In the genomic region with DNA sequence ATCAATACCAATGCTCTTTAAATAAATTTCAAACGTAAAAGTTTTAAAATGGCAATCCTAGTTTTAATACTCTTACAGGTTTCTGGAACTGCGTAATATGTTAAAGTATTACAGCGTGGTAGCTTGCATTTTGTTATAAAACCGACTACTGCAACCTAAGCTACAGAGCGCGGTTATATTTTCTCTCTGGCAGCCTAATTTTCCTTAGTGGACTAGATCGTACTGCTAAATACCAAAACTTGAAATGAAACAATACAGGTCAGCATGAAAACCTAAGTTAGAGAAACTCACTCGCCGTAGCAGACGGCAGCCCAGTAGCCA, we compare ENCODE assay signal across 8 cellular contexts. TPM values are rescaled to one million over a fixed set of nuclear protein-coding genes. Genes with fewer than 3 reads are reported as not detected.
DNase-seq lines count a peak whose midpoint lies in the region; ATAC-seq and TF ChIP-seq lines count a peak whose summit lies in the region.

No MANE protein-coding gene starts in this region.

- H3K4me3 Mint-ChIP-seq in endodermal cell: peak overlapping the region; percentile 84

- H3K4me1 ChIP-seq in OCI-LY3 (ENCODE audit: low read length): peaks cover 16% of the 10 kb centered on the region
- H3K4me1 ChIP-seq in endodermal cell (ENCODE audit: control insufficient read depth, insufficient read depth, low read length): peaks cover 6% of the 10 kb centered on the region
- H3K4me1 ChIP-seq in neutrophil (ENCODE audit: control insufficient read depth in 1 of 2, insufficient read depth in 1 of 2, low read depth in 1 of 2, low read length in 1 of 2): peaks cover 14 to 16% of the 10 kb centered on the region in 2 experiments

- H3K36me3 ChIP-seq in OCI-LY3 (replicated peaks; ENCODE audit: low read depth, low read length): peaks cover 6% of the 10 kb centered on the region
- H3K36me3 ChIP-seq in endodermal cell (ENCODE audit: control insufficient read depth, insufficient read depth, low read length): peaks cover 36% of the 10 kb centered on the region
- no peaks in the 10 kb centered on the region for H3K36me3 ChIP-seq in neutrophil

- H3K79me2 ChIP-seq in OCI-LY3 (ENCODE audit: low read length): peaks cover 18% of the 10 kb centered on the region

- DNase-seq in CD1c-positive myeloid dendritic cell (ENCODE audit: extremely low spot score) (peak; percentile 21), endodermal cell (no peak), NCI-H1694 treated with DMSO at 0.1 percent for 48 hours (lab: John Stamatoyannopoulos, UW) (no peak), cerebellar cortex (ENCODE audit: low spot score) (no peak), HPDE6-E6E7 (ENCODE audit: extremely low spot score) (no peak)

- H3K9me3 Mint-ChIP-seq in endodermal cell: no peaks in the 10 kb centered on the region

- no peak for TF ChIP-seq CTCF in OCI-LY3 (IDR thresholded peaks at IDR 0.05; ENCODE audit: low read depth, low read length)
- no peak for TF ChIP-seq CTCF in endodermal cell (conservative IDR thresholded peaks at IDR 0.05)
- no peak for TF ChIP-seq CTCF in neutrophil (IDR thresholded peaks at IDR 0.05)

- H3K36me3 Mint-ChIP-seq in endodermal cell (ENCODE audit: low read depth): peaks cover 44% of the 10 kb centered on the region

- H3K9me3 ChIP-seq in OCI-LY3 (ENCODE audit: insufficient read depth, low read length) (no peaks in the 10 kb centered on the region), endodermal cell (ENCODE audit: control insufficient read depth, low read length) (no peaks in the 10 kb centered on the region), neutrophil (no peaks in the 10 kb centered on the region)

- 0 out of 2 replicates have a peak overlapping the region, but pooled peaks have one; percentile 2 for H2AFZ ChIP-seq in OCI-LY3 (ENCODE audit: low read depth, low read length)

- ATAC-seq in HG03460 (IDR thresholded peaks at IDR 0.05; ENCODE audit: unreplicated experiment): no peak

- no peaks in the 10 kb centered on the region for H4K20me1 ChIP-seq in OCI-LY3 (ENCODE audit: insufficient read depth, low read length)

- H3K27ac ChIP-seq in OCI-LY3 (ENCODE audit: low read length): no peak overlapping the region
- no peak overlapping the region for H3K27ac ChIP-seq in endodermal cell (ENCODE audit: low read depth, low read length)
- peak overlapping the region; percentile 19 for H3K27ac ChIP-seq in neutrophil

- H3K27me3 ChIP-seq in OCI-LY3 (ENCODE audit: low read depth, low read length) (no peaks in the 10 kb centered on the region), endodermal cell (ENCODE audit: control insufficient read depth, insufficient read depth, low read length, poor library complexity, severe bottlenecking) (peaks cover 38% of the 10 kb centered on the region), neutrophil (peaks cover 48% of the 10 kb centered on the region)

- peak overlapping the region; percentile 91 for H3K4me2 ChIP-seq in OCI-LY3 (ENCODE audit: low read length)

- peak overlapping the region; percentile 93 for H3K27ac Mint-ChIP-seq in endodermal cell

- H3K4me3 ChIP-seq in OCI-LY3 (ENCODE audit: low read length) (peak overlapping the region; percentile 79), endodermal cell (ENCODE audit: low read length) (peak overlapping the region; percentile 95), neutrophil (ENCODE audit: low read depth in 1 of 2, low read length in 1 of 2) (peak overlapping the region in 1 of 2 experiments; percentile 59)

- peak overlapping the region; percentile 77 for H3K9ac ChIP-seq in OCI-LY3 (ENCODE audit: low read length)
- peak overlapping the region; percentile 70 for H3K9ac ChIP-seq in endodermal cell (ENCODE audit: extremely low read depth, low read length, poor library complexity, severe bottlenecking)

- 11 to 13% methylated on average over 8 to 9 of the region's 10 CpGs for WGBS in endodermal cell (ENCODE audit: insufficient coverage in 1 of 2, insufficient read length in 1 of 2), 2 experiments

- H3K27me3 Mint-ChIP-seq in endodermal cell (ENCODE audit: insufficient read depth): peaks cover 57% of the 10 kb centered on the region

- H3K4me1 Mint-ChIP-seq in endodermal cell: peaks cover 20% of the 10 kb centered on the region

RNA-seq across cellular contexts. Expression of gene CCDC92, which starts 1.2 kb away (rescaled TPM):
- 10 to 100 TPM; 37.9 to 45.1 TPM for total RNA-seq in endodermal cell
- 29.7 TPM for polyA plus RNA-seq in endodermal cell (2013, experiment 1 of 2)
- polyA plus RNA-seq in endodermal cell (2013, experiment 2 of 2): 28.1 TPM

RNA-seq across cellular contexts. Expression of gene ZNF664, which starts 1.6 kb away (rescaled TPM):
- total RNA-seq in endodermal cell: 100 to 1,000 TPM; 131 to 139 TPM
- 140 TPM for polyA plus RNA-seq in endodermal cell (2013, experiment 1 of 2)
- 134 TPM for polyA plus RNA-seq in endodermal cell (2013, experiment 2 of 2)
